ENCODE assay signal across 1 cellular context in the genomic region with DNA sequence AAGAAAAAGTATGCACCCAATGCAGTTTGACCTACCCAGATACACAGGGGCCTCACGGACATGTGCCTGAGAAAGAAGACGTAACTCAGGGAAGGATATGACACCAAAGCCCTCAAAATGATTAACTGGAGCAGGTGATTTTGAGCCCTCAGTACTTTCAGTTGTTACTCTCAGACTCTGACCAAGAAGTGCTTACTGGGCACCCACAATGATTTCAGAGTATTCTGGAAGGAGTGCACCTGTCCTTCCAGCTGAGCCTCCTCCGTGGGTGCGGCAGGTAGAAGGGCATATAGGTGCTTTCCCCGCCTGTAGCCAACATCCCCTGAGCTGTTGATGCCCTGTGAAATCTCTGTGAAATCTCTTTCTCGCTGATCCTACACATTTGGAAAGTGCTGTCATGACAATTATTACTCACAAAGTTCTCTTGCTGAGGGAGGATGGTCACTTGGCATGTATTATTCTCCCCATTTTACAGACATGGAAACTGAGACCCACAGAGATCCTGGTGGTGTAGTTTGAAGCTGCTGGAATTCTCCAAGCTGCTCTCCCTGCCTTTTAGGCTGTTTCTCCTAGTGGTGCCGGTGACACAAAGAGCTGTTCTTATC.
TF ChIP-seq lines count a peak whose summit lies in the region.

No MANE protein-coding gene starts in this region.

TF ChIP-seq in GM12878, 131 proteins besides CTCF, POLR2A, EP300 and RAD21 (continued from another document):
- TF ChIP-seq FOS (IDR thresholded peaks at IDR 0.05; ENCODE audit: borderline replicate concordance, extremely low read depth, insufficient read length) = no peak
- TF ChIP-seq, protein P1, sequence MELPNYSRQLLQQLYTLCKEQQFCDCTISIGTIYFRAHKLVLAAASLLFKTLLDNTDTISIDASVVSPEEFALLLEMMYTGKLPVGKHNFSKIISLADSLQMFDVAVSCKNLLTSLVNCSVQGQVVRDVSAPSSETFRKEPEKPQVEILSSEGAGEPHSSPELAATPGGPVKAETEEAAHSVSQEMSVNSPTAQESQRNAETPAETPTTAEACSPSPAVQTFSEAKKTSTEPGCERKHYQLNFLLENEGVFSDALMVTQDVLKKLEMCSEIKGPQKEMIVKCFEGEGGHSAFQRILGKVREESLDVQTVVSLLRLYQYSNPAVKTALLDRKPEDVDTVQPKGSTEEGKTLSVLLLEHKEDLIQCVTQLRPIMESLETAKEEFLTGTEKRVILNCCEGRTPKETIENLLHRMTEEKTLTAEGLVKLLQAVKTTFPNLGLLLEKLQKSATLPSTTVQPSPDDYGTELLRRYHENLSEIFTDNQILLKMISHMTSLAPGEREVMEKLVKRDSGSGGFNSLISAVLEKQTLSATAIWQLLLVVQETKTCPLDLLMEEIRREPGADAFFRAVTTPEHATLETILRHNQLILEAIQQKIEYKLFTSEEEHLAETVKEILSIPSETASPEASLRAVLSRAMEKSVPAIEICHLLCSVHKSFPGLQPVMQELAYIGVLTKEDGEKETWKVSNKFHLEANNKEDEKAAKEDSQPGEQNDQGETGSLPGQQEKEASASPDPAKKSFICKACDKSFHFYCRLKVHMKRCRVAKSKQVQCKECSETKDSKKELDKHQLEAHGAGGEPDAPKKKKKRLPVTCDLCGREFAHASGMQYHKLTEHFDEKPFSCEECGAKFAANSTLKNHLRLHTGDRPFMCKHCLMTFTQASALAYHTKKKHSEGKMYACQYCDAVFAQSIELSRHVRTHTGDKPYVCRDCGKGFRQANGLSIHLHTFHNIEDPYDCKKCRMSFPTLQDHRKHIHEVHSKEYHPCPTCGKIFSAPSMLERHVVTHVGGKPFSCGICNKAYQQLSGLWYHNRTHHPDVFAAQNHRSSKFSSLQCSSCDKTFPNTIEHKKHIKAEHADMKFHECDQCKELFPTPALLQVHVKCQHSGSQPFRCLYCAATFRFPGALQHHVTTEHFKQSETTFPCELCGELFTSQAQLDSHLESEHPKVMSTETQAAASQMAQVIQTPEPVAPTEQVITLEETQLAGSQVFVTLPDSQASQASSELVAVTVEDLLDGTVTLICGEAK (IDR thresholded peaks at IDR 0.05; ENCODE audit: borderline replicate concordance) = no peak
- peak; percentile 69; the same call in 1 of the 2 replicates for TF ChIP-seq ZBED1 (IDR thresholded peaks at IDR 0.05; ENCODE audit: borderline replicate concordance)
- TF ChIP-seq, protein P2, sequence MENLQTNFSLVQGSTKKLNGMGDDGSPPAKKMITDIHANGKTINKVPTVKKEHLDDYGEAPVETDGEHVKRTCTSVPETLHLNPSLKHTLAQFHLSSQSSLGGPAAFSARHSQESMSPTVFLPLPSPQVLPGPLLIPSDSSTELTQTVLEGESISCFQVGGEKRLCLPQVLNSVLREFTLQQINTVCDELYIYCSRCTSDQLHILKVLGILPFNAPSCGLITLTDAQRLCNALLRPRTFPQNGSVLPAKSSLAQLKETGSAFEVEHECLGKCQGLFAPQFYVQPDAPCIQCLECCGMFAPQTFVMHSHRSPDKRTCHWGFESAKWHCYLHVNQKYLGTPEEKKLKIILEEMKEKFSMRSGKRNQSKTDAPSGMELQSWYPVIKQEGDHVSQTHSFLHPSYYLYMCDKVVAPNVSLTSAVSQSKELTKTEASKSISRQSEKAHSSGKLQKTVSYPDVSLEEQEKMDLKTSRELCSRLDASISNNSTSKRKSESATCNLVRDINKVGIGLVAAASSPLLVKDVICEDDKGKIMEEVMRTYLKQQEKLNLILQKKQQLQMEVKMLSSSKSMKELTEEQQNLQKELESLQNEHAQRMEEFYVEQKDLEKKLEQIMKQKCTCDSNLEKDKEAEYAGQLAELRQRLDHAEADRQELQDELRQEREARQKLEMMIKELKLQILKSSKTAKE (IDR thresholded peaks at IDR 0.05; ENCODE audit: low read depth, poor library complexity, severe bottlenecking) = peak; percentile 88
- 0 out of 2 replicates have a peak, but pooled peaks have one; percentile 19 for TF ChIP-seq BMI1 (IDR thresholded peaks at IDR 0.05; ENCODE audit: borderline replicate concordance)
- no peak for TF ChIP-seq PAX8 (IDR thresholded peaks at IDR 0.05)
- peak; percentile 83; the same call in 1 of the 2 replicates for TF ChIP-seq CHD2 (IDR thresholded peaks at IDR 0.05; ENCODE audit: borderline replicate concordance, low read depth, low read length)
- TF ChIP-seq SIX5 (IDR thresholded peaks at IDR 0.05; ENCODE audit: low read depth, low read length, severe bottlenecking) = no peak
- TF ChIP-seq HDAC6 (IDR thresholded peaks at IDR 0.05; ENCODE audit: unreplicated experiment) = no peak
- TF ChIP-seq LARP7 (IDR thresholded peaks at IDR 0.05) = no peak
- TF ChIP-seq, protein P3, sequence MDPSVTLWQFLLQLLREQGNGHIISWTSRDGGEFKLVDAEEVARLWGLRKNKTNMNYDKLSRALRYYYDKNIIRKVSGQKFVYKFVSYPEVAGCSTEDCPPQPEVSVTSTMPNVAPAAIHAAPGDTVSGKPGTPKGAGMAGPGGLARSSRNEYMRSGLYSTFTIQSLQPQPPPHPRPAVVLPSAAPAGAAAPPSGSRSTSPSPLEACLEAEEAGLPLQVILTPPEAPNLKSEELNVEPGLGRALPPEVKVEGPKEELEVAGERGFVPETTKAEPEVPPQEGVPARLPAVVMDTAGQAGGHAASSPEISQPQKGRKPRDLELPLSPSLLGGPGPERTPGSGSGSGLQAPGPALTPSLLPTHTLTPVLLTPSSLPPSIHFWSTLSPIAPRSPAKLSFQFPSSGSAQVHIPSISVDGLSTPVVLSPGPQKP (IDR thresholded peaks at IDR 0.05; ENCODE audit: low read depth, low read length) = no peak
- peak; percentile 98 for TF ChIP-seq ATF7 (IDR thresholded peaks at IDR 0.05; ENCODE audit: low read depth)
- TF ChIP-seq RELA (IDR thresholded peaks at IDR 0.05; ENCODE audit: borderline replicate concordance, partially characterized antibody) = peak; percentile 91
- no peak for TF ChIP-seq SPI1 (IDR thresholded peaks at IDR 0.05; ENCODE audit: borderline replicate concordance, insufficient read depth, low read depth, low read length)
- no peak for TF ChIP-seq KAT2A (conservative IDR thresholded peaks at IDR 0.05; ENCODE audit: control insufficient read depth, low read depth, low read length)
- peak; percentile 86 for TF ChIP-seq BCL11A (IDR thresholded peaks at IDR 0.05; ENCODE audit: low read depth, low read length)
- TF ChIP-seq FOXM1 (IDR thresholded peaks at IDR 0.05; ENCODE audit: low read depth, low read length) = peak; percentile 92; the same call in 1 of the 2 replicates
- TF ChIP-seq, protein P4, sequence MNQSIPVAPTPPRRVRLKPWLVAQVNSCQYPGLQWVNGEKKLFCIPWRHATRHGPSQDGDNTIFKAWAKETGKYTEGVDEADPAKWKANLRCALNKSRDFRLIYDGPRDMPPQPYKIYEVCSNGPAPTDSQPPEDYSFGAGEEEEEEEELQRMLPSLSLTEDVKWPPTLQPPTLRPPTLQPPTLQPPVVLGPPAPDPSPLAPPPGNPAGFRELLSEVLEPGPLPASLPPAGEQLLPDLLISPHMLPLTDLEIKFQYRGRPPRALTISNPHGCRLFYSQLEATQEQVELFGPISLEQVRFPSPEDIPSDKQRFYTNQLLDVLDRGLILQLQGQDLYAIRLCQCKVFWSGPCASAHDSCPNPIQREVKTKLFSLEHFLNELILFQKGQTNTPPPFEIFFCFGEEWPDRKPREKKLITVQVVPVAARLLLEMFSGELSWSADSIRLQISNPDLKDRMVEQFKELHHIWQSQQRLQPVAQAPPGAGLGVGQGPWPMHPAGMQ (IDR thresholded peaks at IDR 0.05; ENCODE audit: borderline replicate concordance) = no peak
